ENCODE assay signal across 8 cellular contexts in the genomic region with DNA sequence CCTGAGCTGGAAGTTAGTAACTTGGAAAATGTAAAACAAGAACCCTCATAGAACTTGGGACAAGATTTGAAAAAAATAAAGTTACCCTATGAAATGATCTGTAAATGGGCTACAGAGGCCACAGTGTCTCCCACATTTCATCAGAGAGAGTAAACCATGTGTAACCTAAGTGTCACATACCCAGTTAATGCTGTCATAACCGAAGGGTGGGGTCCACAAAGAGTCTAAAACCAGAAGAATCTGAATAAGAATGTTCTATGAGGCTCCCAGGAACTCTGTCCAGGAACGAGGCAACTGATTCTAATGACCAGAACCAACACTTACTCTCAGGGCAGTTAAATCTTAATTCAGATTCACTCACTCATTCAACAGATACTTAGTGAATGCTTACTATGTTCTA. TPM values are rescaled to one million over a fixed set of nuclear protein-coding genes. Genes with fewer than 3 reads are reported as not detected.
DNase-seq lines count a peak whose midpoint lies in the region; ATAC-seq and TF ChIP-seq lines count a peak whose summit lies in the region.

No MANE protein-coding gene starts in this region.

- ATAC-seq in stimulated activated effector memory CD8-positive, alpha-beta T cell treated with anti-CD3 and anti-CD28 coated beads, Interleukin-12 subunit alpha, Interleukin-12 subunit beta, amount 100 ng/mL, for 72 hours: no peak
- ATAC-seq in GM18505 (IDR thresholded peaks at IDR 0.05; ENCODE audit: unreplicated experiment) (no peak), GM18511 (IDR thresholded peaks at IDR 0.05; ENCODE audit: unreplicated experiment) (no peak)

- peaks cover 11% of the 10 kb centered on the region; the same call in 1 of the 2 replicates for H4K20me1 ChIP-seq in GM23248 (ENCODE audit: insufficient read depth)

- in situ Hi-C loops in GM23248 (cut with MboI): loop anchor here (25.0 kb wide), 1 partner anchor 397 kb away; no protein-coding TSS in a partner anchor

- DNase-seq in GM23248 (peak; percentile 88), SK-N-MC (ENCODE audit: low read depth, low spot score) (no peak), fibroblast of the conjunctiva (ENCODE audit: low read depth) (peak; percentile 53), NCI-H2227 treated with DMSO at 0.1 percent for 48 hours (lab: John Stamatoyannopoulos, UW) (no peak), T-helper 9 cell (no peak)
- no peak for DNase-seq in stimulated activated effector memory CD8-positive, alpha-beta T cell treated with anti-CD3 and anti-CD28 coated beads, Interleukin-12 subunit alpha, Interleukin-12 subunit beta, amount 100 ng/mL, for 72 hours (ENCODE audit: low spot score in 2 of 2)

- peaks cover 52% of the 10 kb centered on the region for H3K4me1 Mint-ChIP-seq in stimulated activated effector memory CD8-positive, alpha-beta T cell treated with anti-CD3 and anti-CD28 coated beads, Interleukin-12 subunit alpha, Interleukin-12 subunit beta, amount 100 ng/mL, for 72 hours

- peak overlapping the region; percentile 83 for H2AFZ ChIP-seq in GM23248

- 32 to 35% methylated on average over 2 of the region's 2 CpGs for WGBS in GM23248 (ENCODE audit: low coverage in 1 of 2, low lambda C conversion rate in 2 of 2, missing lambda C conversion rate in 2 of 2), 2 experiments

- H3K36me3 ChIP-seq in GM23248 (ENCODE audit: low read depth) (no peaks in the 10 kb centered on the region), SK-N-MC (ENCODE audit: insufficient read depth, low read length) (no peaks in the 10 kb centered on the region)

- peaks cover 35% of the 10 kb centered on the region for H3K79me2 ChIP-seq in GM23248 (ENCODE audit: insufficient read depth)

- H3K4me3 ChIP-seq in GM23248: peak overlapping the region; percentile 95
- H3K4me3 ChIP-seq in SK-N-MC: peak overlapping the region; percentile 98

- no peaks in the 10 kb centered on the region for H3K27me3 ChIP-seq in GM23248 (replicated peaks; ENCODE audit: insufficient read depth)

- peaks cover 27% of the 10 kb centered on the region for H3K4me1 ChIP-seq in GM23248 (ENCODE audit: insufficient read depth)

- H3K27ac ChIP-seq in GM23248 (peak overlapping the region; percentile 95), SK-N-MC (no peak overlapping the region)

- H3K9me2 ChIP-seq in GM23248 (ENCODE audit: insufficient read depth): no peaks in the 10 kb centered on the region

- peak overlapping the region; percentile 94 for H3K9ac ChIP-seq in GM23248
- no peak overlapping the region for H3K9ac ChIP-seq in SK-N-MC (ENCODE audit: insufficient read length)

- no peaks in the 10 kb centered on the region for H3K9me3 Mint-ChIP-seq in stimulated activated effector memory CD8-positive, alpha-beta T cell treated with anti-CD3 and anti-CD28 coated beads, Interleukin-12 subunit alpha, Interleukin-12 subunit beta, amount 100 ng/mL, for 72 hours

- peak overlapping the region; percentile 98 for H3K27ac Mint-ChIP-seq in stimulated activated effector memory CD8-positive, alpha-beta T cell treated with anti-CD3 and anti-CD28 coated beads, Interleukin-12 subunit alpha, Interleukin-12 subunit beta, amount 100 ng/mL, for 72 hours

- H3K4me2 ChIP-seq in GM23248 (ENCODE audit: unreplicated experiment): peak overlapping the region; percentile 89

- peaks cover 32% of the 10 kb centered on the region for H3K36me3 Mint-ChIP-seq in stimulated activated effector memory CD8-positive, alpha-beta T cell treated with anti-CD3 and anti-CD28 coated beads, Interleukin-12 subunit alpha, Interleukin-12 subunit beta, amount 100 ng/mL, for 72 hours

- H3K9me3 ChIP-seq in GM23248 (ENCODE audit: low read depth): no peaks in the 10 kb centered on the region
- no peaks in the 10 kb centered on the region for H3K9me3 ChIP-seq in SK-N-MC (ENCODE audit: low read depth, low read length)

- peaks cover 21% of the 10 kb centered on the region for H3F3A ChIP-seq in GM23248 (ENCODE audit: insufficient read depth)

- TF ChIP-seq POLR2A in GM18505 (IDR thresholded peaks at IDR 0.05; ENCODE audit: borderline replicate concordance, extremely low read depth, insufficient read depth, insufficient read length): no peak

- H3K4me3 Mint-ChIP-seq in stimulated activated effector memory CD8-positive, alpha-beta T cell treated with anti-CD3 and anti-CD28 coated beads, Interleukin-12 subunit alpha, Interleukin-12 subunit beta, amount 100 ng/mL, for 72 hours: peak overlapping the region; percentile 99

RNA-seq across cellular contexts. Expression of a gene that starts 1.0 kb away (rescaled TPM):
- total RNA-seq in GM23248 (2014; rRNA removed; shearing (Covaris generic)): 19.0 and 26.2 TPM in 2 replicates
- polyA plus RNA-seq in GM23248 (2016; fragmentation: Nextera tagmentation; extraction: Ambion mirVana): 13.7 and 15.6 TPM in 2 replicates

RNA-seq across cellular contexts. Expression of a gene that starts 49.9 kb away (rescaled TPM):
- not detected in 2 replicates for total RNA-seq in GM23248 (2014; rRNA removed; shearing (Covaris generic))
- not detected in 2 replicates for polyA plus RNA-seq in GM23248 (2016; fragmentation: Nextera tagmentation; extraction: Ambion mirVana)

Comparison
In these comparisons a context has a peak if more than half of its experiments do, and no peak if none do; other contexts are left out.
1. DNase-seq: peak in GM23248 (single experiment) and fibroblast of the conjunctiva (single experiment); none in SK-N-MC (single experiment), stimulated activated effector memory CD8-positive, alpha-beta T cell treated with anti-CD3 and anti-CD28 coated beads, Interleukin-12 subunit alpha, Interleukin-12 subunit beta, amount 100 ng/mL, for 72 hours (0 of 2), NCI-H2227 treated with DMSO at 0.1 percent for 48 hours (single experiment) and T-helper 9 cell (single experiment).